In the genomic region with DNA sequence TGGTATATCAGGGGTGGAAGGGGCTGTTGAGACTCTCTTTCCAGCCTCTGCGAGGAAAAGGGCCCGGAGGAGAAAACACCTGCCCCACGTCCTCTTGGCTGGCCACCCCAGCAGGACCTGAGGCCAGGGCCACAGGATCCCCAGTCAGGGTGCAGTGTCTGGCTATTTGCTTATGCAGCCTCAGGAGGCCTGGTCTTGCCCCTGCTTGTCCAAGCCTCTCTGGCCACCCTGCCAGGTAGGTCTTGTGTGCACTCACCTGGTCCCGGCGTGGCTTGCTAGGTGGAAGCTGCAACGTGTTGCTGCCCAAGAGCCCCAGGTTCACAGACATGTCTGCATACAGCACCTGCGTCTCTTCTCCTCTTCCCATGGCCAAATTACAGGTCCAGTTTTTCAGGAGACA, we compare ENCODE assay signal across 19 cellular contexts. TPM values are rescaled to one million over a fixed set of nuclear protein-coding genes. Genes with fewer than 3 reads are reported as not detected.
DNase-seq lines count a peak whose midpoint lies in the region; ATAC-seq and TF ChIP-seq lines count a peak whose summit lies in the region.
"Had no signal": no experiment of that assay in that cellular context is flagged by ENCODE, and none has a peak within 500 bp of the region (broad histone marks: within the 10 kb centered on the region; RNA-seq: fewer than 3 reads in every experiment).

No MANE protein-coding gene starts in this region.

- H2AFZ ChIP-seq in PC-3 (ENCODE audit: low read length) = no peak overlapping the region

- intact Hi-C loops in esophagus squamous epithelium (cut with DNase I) = no loop called here
- intact Hi-C loops in stomach (cut with DNase I; ENCODE audit: low total_unique reads) = no loop called here
- intact Hi-C loops in PC-3 (cut with micrococcal nuclease) = no loop called here

- no peaks in the 10 kb centered on the region for H3K4me1 Mint-ChIP-seq in effector memory CD8-positive, alpha-beta T cell (ENCODE audit: low read depth in 2 of 2)

- H3K36me3 Mint-ChIP-seq in effector memory CD8-positive, alpha-beta T cell (ENCODE audit: insufficient read depth) = no peaks in the 10 kb centered on the region
- H3K36me3 Mint-ChIP-seq: CD4-positive, alpha-beta memory T cell had no signal

- H3K27me3 Mint-ChIP-seq in effector memory CD8-positive, alpha-beta T cell = peaks cover 16 to 26% of the 10 kb centered on the region in 2 donors

- H3K9me2 ChIP-seq in PC-3 (replicated peaks; ENCODE audit: low read length) = no peaks in the 10 kb centered on the region

- no peaks in the 10 kb centered on the region for H3K9me3 Mint-ChIP-seq in effector memory CD8-positive, alpha-beta T cell
- H3K9me3 Mint-ChIP-seq: CD4-positive, alpha-beta memory T cell; H9 had no signal

- POLR2A ChIA-PET in PC-3 (lab: Charles Lee; ENCODE audit: unreplicated experiment) = no interaction called here

- TF ChIP-seq EP300 in stomach (IDR thresholded peaks at IDR 0.05) = no peak

- no peaks in the 10 kb centered on the region for H4K20me1 ChIP-seq in PC-3 (ENCODE audit: low read length)

- no peak for ATAC-seq in PC-3
- no peak for ATAC-seq in effector memory CD8-positive, alpha-beta T cell (replicated peaks)

- peaks cover 8 to 63% (median 25%) of the 10 kb centered on the region in 3 donors for H3K4me1 ChIP-seq in esophagus squamous epithelium
- peaks cover 60% of the 10 kb centered on the region for H3K4me1 ChIP-seq in mucosa of stomach (ENCODE audit: control insufficient read depth, insufficient read depth, low read length)
- peaks cover 17 to 30% (median 20%) of the 10 kb centered on the region in 4 donors for H3K4me1 ChIP-seq in stomach
- H3K4me1 ChIP-seq in PC-3 (ENCODE audit: insufficient read depth, low read length) = peaks cover 26% of the 10 kb centered on the region

- no peak overlapping the region for H3K4me2 ChIP-seq in PC-3 (ENCODE audit: low read length)

- no peaks in the 10 kb centered on the region for H3K79me2 ChIP-seq in PC-3 (ENCODE audit: low read length)

- no peaks in the 10 kb centered on the region for H3K27me3 ChIP-seq in esophagus squamous epithelium
- H3K27me3 ChIP-seq in mucosa of stomach (ENCODE audit: control insufficient read depth, insufficient read depth, low read length) = no peaks in the 10 kb centered on the region
- no peaks in the 10 kb centered on the region for H3K27me3 ChIP-seq in stomach
- no peaks in the 10 kb centered on the region for H3K27me3 ChIP-seq in PC-3 (ENCODE audit: low read length)

- H3K27ac ChIP-seq in esophagus squamous epithelium (peak overlapping the region in 3 of 4 donors; percentile 23 to 88 (median 58)), stomach (peak overlapping the region; percentile 86 to 96 (median 89)), PC-3 (ENCODE audit: low read length) (no peak overlapping the region)
- H3K27ac ChIP-seq: C4-2B had no signal

- WGBS in esophagus squamous epithelium, 2 donors = 52% methylated on average over 3 of the region's 7 CpGs; no CpG with 5 or more reads in 1 of the 2 donors
- 24 to 76% (median 53%) methylated on average over 7 of the region's 7 CpGs for WGBS in stomach, 5 donors

- no peak overlapping the region for H3K4me3 Mint-ChIP-seq in effector memory CD8-positive, alpha-beta T cell
- H3K4me3 Mint-ChIP-seq: CD4-positive, alpha-beta memory T cell; H9 had no signal

- BruUV-seq in PC-3 (replicated peaks; lab: Mats Ljungman, UMichigan) = no TSS peak

- H3K4me3 ChIP-seq in esophagus squamous epithelium = peak overlapping the region in 2 of 4 donors; percentile 14 to 27
- H3K4me3 ChIP-seq in mucosa of stomach (ENCODE audit: low read length) = peak overlapping the region; percentile 87
- peak overlapping the region; percentile 25 to 46 (median 37) for H3K4me3 ChIP-seq in stomach
- no peak overlapping the region for H3K4me3 ChIP-seq in PC-3 (ENCODE audit: low read length)

- H3F3A ChIP-seq in PC-3 (ENCODE audit: low read length, unreplicated experiment) = no peaks in the 10 kb centered on the region

- DNase-seq in NCI-H526 treated with DMSO at 0.1 percent for 48 hours (lab: John Stamatoyannopoulos, UW) (peak; percentile 50), esophagus squamous epithelium (lab: John Stamatoyannopoulos, UW) (no peak), stomach (peak; percentile 68), dedifferentiated amniotic fluid mesenchymal stem cell (ENCODE audit: extremely low spot score) (no peak), PC-3 (no peak), NCI-H1694 (lab: John Stamatoyannopoulos, UW) (no peak)
- no peak for DNase-seq in effector memory CD8-positive, alpha-beta T cell
- DNase-seq: 8988T; ACHN; CD4-positive, alpha-beta memory T cell; COR-L47; DMS153; DMS79 treated with DMSO at 0.1 percent for 48 hours; EL; GOT3; H9 had no signal

- TF ChIP-seq POLR2A in esophagus squamous epithelium (IDR thresholded peaks at IDR 0.05) = no peak
- no peak for TF ChIP-seq POLR2A in stomach (IDR thresholded peaks at IDR 0.05)

- CTCF ChIA-PET in PC-3 (lab: Charles Lee) = no interaction called here

- no peak overlapping the region for H3K27ac Mint-ChIP-seq in effector memory CD8-positive, alpha-beta T cell
- H3K27ac Mint-ChIP-seq: CD4-positive, alpha-beta memory T cell had no signal

- H3K36me3 ChIP-seq in esophagus squamous epithelium = no peaks in the 10 kb centered on the region
- H3K36me3 ChIP-seq in mucosa of stomach (ENCODE audit: control insufficient read depth, insufficient read depth, low read length) = no peaks in the 10 kb centered on the region
- H3K36me3 ChIP-seq in stomach = no peaks in the 10 kb centered on the region
- no peaks in the 10 kb centered on the region for H3K36me3 ChIP-seq in PC-3 (ENCODE audit: low read depth, low read length)

- TF ChIP-seq CTCF in esophagus squamous epithelium (IDR thresholded peaks at IDR 0.05) (no peak), stomach (IDR thresholded peaks at IDR 0.05) (no peak), PC-3 (conservative IDR thresholded peaks at IDR 0.05; ENCODE audit: low read depth, low read length) (no peak)

- H3K9me3 ChIP-seq in esophagus squamous epithelium = no peaks in the 10 kb centered on the region
- no peaks in the 10 kb centered on the region for H3K9me3 ChIP-seq in mucosa of stomach (ENCODE audit: control insufficient read depth, low read length)
- no peaks in the 10 kb centered on the region for H3K9me3 ChIP-seq in stomach
- H3K9me3 ChIP-seq in PC-3 (ENCODE audit: low read length) = no peaks in the 10 kb centered on the region

- H3K9ac ChIP-seq in mucosa of stomach (ENCODE audit: low read length) = peak overlapping the region; percentile 91
- no peak overlapping the region for H3K9ac ChIP-seq in PC-3 (ENCODE audit: low read length)

RNA-seq across cellular contexts. Expression of a gene that starts 0.5 kb away (rescaled TPM):
- total RNA-seq in esophagus squamous epithelium = 1 to 10 TPM in 2 of 4 donors, under 1 TPM in 2; 0.42 to 4.8 (median 1.0) TPM
- total RNA-seq in stomach = 100 to 1,000 TPM in 1 of 5 donors, 10 to 100 TPM in 4; 18.7 to 190 (median 51.2) TPM
- polyA plus RNA-seq in stomach = 10 to 100 TPM in 2 of 3 donors, 1 to 10 TPM in 1; 2.2 to 55.9 (median 19.2) TPM
- not detected in 2 replicates for total RNA-seq in PC-3 (2014; rRNA removed)
- total RNA-seq: CD4-positive, alpha-beta memory T cell; H9 had no signal
- polyA plus RNA-seq: CD4-positive, alpha-beta memory T cell had no signal

RNA-seq across cellular contexts. Expression of a gene that starts 34.5 kb away (rescaled TPM):
- total RNA-seq in esophagus squamous epithelium (not detected), stomach (1 to 10 TPM in 1 of 5 donors, under 1 TPM in 1, not detected in 3; under 0.01 to 2.6 TPM), PC-3 (2014; rRNA removed) (not detected in 2 replicates)
- under 1 TPM in 2 of 3 donors, not detected in 1; 0.06 to 0.55 TPM for polyA plus RNA-seq in stomach
- total RNA-seq: CD4-positive, alpha-beta memory T cell; H9; HT-29 had no signal
- polyA plus RNA-seq: CD4-positive, alpha-beta memory T cell had no signal

Comparison
In these comparisons a context has a peak if more than half of its experiments do, and no peak if none do; other contexts are left out.
1. DNase-seq: peak in NCI-H526 treated with DMSO at 0.1 percent for 48 hours (single experiment) and stomach (single experiment); none in esophagus squamous epithelium (single experiment), dedifferentiated amniotic fluid mesenchymal stem cell (single experiment), PC-3 (single experiment), NCI-H1694 (single experiment) and effector memory CD8-positive, alpha-beta T cell (0 of 3).